20 cellular contexts compared by ENCODE assay signal in genomic region chr2:174083843-174084458, GRCh38.
A peak's percentile ranks its signal among the peaks of the same experiment; 100 is the strongest.
DNase-seq lines count a peak whose midpoint lies in the region; ATAC-seq, FAIRE-seq and TF ChIP-seq lines count a peak whose summit lies in the region.
"Had no signal": no experiment of that assay in that cellular context is flagged by ENCODE, and none has a peak within 500 bp of the region (broad histone marks: within the 10 kb centered on the region; RNA-seq: fewer than 3 reads in every experiment).

No MANE protein-coding gene starts in this region.

- H3K27ac Mint-ChIP-seq in WTC11 (no peak overlapping the region), neural progenitor cell (peak overlapping the region; percentile 67)
- H3K27ac Mint-ChIP-seq: CD4-positive, alpha-beta memory T cell had no signal

- H3K9me2 ChIP-seq in Karpas-422 (replicated peaks; ENCODE audit: insufficient read depth, low read length): no peaks in the 10 kb centered on the region

- H3K79me2 ChIP-seq in Karpas-422 (ENCODE audit: low read length) (peaks cover 9% of the 10 kb centered on the region; the same call in 1 of the 2 replicates), neural progenitor cell (ENCODE audit: low read depth) (no peaks in the 10 kb centered on the region)

- H3K4me1 ChIP-seq in Karpas-422 (ENCODE audit: low read length): peaks cover 48% of the 10 kb centered on the region
- H3K4me1 ChIP-seq in neural progenitor cell: peaks cover 48% of the 10 kb centered on the region

- no peaks in the 10 kb centered on the region for H3K27me3 ChIP-seq in Karpas-422 (ENCODE audit: low read length)
- H3K27me3 ChIP-seq in neural progenitor cell: no peaks in the 10 kb centered on the region

- H2AFZ ChIP-seq in Karpas-422 (ENCODE audit: low read length) (no peak overlapping the region), neural progenitor cell (replicated peaks) (no peak overlapping the region)

- H3K9me3 Mint-ChIP-seq in WTC11: no peaks in the 10 kb centered on the region
- peaks cover 15% of the 10 kb centered on the region for H3K9me3 Mint-ChIP-seq in neural progenitor cell
- H3K9me3 Mint-ChIP-seq: CD4-positive, alpha-beta memory T cell had no signal

- DNase-seq in H54 (ENCODE audit: insufficient read length, low spot score) (no peak), Karpas-422 (no peak), WTC11 (ENCODE audit: low spot score) (no peak), neural progenitor cell (ENCODE audit: low spot score) (peak; percentile 49), GM13977 (ENCODE audit: low spot score) (no peak), middle frontal gyrus (ENCODE audit: extremely low spot score, low spot score) (no peak)
- DNase-seq: C1 segment of cervical spinal cord; Caco-2; CD4-positive, alpha-beta memory T cell; KBM-7; MM.1S; NCI-H187 treated with DMSO at 0.1 percent for 48 hours; NCI-H446 treated with DMSO at 0.1 percent for 48 hours; NCI-H774; PC-3; T-helper 2 cell had no signal

- H3K27me3 Mint-ChIP-seq in WTC11 (ENCODE audit: low read depth) (peaks cover 30% of the 10 kb centered on the region), neural progenitor cell (ENCODE audit: insufficient read depth, low read depth) (no peaks in the 10 kb centered on the region)
- H3K27me3 Mint-ChIP-seq: CD4-positive, alpha-beta memory T cell had no signal

- H3K4me1 Mint-ChIP-seq in WTC11 (peaks cover 31% of the 10 kb centered on the region), neural progenitor cell (peaks cover 54% of the 10 kb centered on the region)

- no peaks in the 10 kb centered on the region for H3K36me3 Mint-ChIP-seq in WTC11
- peaks cover 21% of the 10 kb centered on the region for H3K36me3 Mint-ChIP-seq in neural progenitor cell

- H3K4me2 ChIP-seq in Karpas-422 (ENCODE audit: low read depth, low read length, poor library complexity, severe bottlenecking) (peak overlapping the region; percentile 18), neural progenitor cell (peak overlapping the region; percentile 26)

- H3K9ac ChIP-seq in Karpas-422 (ENCODE audit: low read length) (no peak overlapping the region), neural progenitor cell (no peak overlapping the region)

- ATAC-seq in WTC11 (peak; percentile 47), GM18517 (IDR thresholded peaks at IDR 0.05; ENCODE audit: unreplicated experiment) (no peak)
- ATAC-seq: PC-3, SK-N-SH treated with all-trans-retinoic acid at 6 μM for 48 hours had no signal

- no peak for TF ChIP-seq POLR2A in H54 (IDR thresholded peaks at IDR 0.05; ENCODE audit: low read depth, low read length)

- H3K36me3 ChIP-seq in Karpas-422 (ENCODE audit: insufficient read depth, low read length): no peaks in the 10 kb centered on the region
- H3K36me3 ChIP-seq in neural progenitor cell: peaks cover 2% of the 10 kb centered on the region
- H3K36me3 ChIP-seq: HAP-1 had no signal

- FAIRE-seq in H54 (lab: Jason Lieb, UNC): peak; percentile 27
- FAIRE-seq: HTR-8/SVneo had no signal

- CTCF ChIA-PET in WTC11 (lab: Charles Lee): interaction anchor here (1.5 kb wide), 1 partner anchor 23 kb away, joined by 3 read pairs; no protein-coding TSS in a partner anchor

- TF ChIP-seq CTCF in WTC11 (IDR thresholded peaks at IDR 0.05) (no peak), neural progenitor cell (IDR thresholded peaks at IDR 0.05) (no peak), GM13977 (IDR thresholded peaks at IDR 0.05; ENCODE audit: extremely low read depth, insufficient read depth, missing control alignments) (no peak)

- H3K27ac ChIP-seq in Karpas-422 (ENCODE audit: low read length) (peak overlapping the region; percentile 26; the same call in 1 of the 2 replicates), neural progenitor cell (peak overlapping the region; percentile 47)

- no peaks in the 10 kb centered on the region for H4K20me1 ChIP-seq in Karpas-422 (ENCODE audit: insufficient read depth, low read depth, low read length)
- H4K20me1 ChIP-seq in neural progenitor cell (ENCODE audit: low read depth): no peaks in the 10 kb centered on the region

- in situ Hi-C loops in GM13977 (cut with MboI; ENCODE audit: low pct_unique_long_range_greater_than_20kb, low sequenced_read_pairs, unreplicated experiment): no loop called here

- no peak overlapping the region for H3K4me3 ChIP-seq in Karpas-422 (ENCODE audit: low read length)
- H3K4me3 ChIP-seq in neural progenitor cell: no peak overlapping the region
- H3K4me3 ChIP-seq: HAP-1 had no signal

- H3K4me3 Mint-ChIP-seq in WTC11 (no peak overlapping the region), neural progenitor cell (no peak overlapping the region)
- H3K4me3 Mint-ChIP-seq: CD4-positive, alpha-beta memory T cell had no signal

- POLR2A ChIA-PET in WTC11 (lab: Charles Lee): interaction anchor here (0.6 kb wide), 1 partner anchor 1202 kb away, joined by 3 read pairs; no protein-coding TSS in a partner anchor

- peaks cover 36% of the 10 kb centered on the region for H3F3A ChIP-seq in neural progenitor cell (ENCODE audit: low read depth)

- H3K9me3 ChIP-seq in Karpas-422 (ENCODE audit: low read length): no peaks in the 10 kb centered on the region
- no peaks in the 10 kb centered on the region for H3K9me3 ChIP-seq in neural progenitor cell (ENCODE audit: low read depth)
- H3K9me3 ChIP-seq: Caco-2, HAP-1 had no signal

TF ChIP-seq in WTC11, 78 proteins besides CTCF, POLR2A, EP300 and RAD21:
- TF ChIP-seq ESRRA (CRISPR knock-in tag; IDR thresholded peaks at IDR 0.05; ENCODE audit: borderline replicate concordance): no peak
- no peak for TF ChIP-seq ATF6 (CRISPR knock-in tag; IDR thresholded peaks at IDR 0.05)
- no peak for TF ChIP-seq ZNF219 (CRISPR knock-in tag; IDR thresholded peaks at IDR 0.05; ENCODE audit: borderline replicate concordance)
- TF ChIP-seq MXD4 (CRISPR knock-in tag; IDR thresholded peaks at IDR 0.05; ENCODE audit: borderline replicate concordance): no peak
